4 cellular contexts compared by ENCODE assay signal in the genomic region with DNA sequence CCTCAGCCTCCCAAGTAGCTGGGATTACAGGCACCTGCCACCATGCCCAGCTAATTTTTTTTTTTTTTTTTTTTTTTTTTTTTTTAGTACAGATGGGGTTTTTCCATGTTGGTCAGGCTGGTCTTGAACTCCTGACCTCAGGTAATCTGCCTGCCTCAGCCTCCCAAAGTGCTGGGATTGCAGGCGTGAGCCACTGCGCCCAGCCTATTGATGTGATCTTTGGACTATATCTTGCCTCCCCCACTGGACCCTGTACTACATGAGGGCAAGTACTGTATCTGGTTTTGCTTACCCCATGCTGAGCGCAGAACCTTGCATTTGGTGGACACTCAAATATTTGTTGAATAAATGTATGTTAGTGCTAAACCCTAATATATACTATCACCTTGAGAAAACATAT. TPM values are rescaled to one million over a fixed set of nuclear protein-coding genes. Genes with fewer than 3 reads are reported as not detected.
"Had no signal": no experiment of that assay in that cellular context is flagged by ENCODE, and none has a peak within 500 bp of the region (broad histone marks: within the 10 kb centered on the region; RNA-seq: fewer than 3 reads in every experiment).

No MANE protein-coding gene starts in this region.

RNA-seq across cellular contexts. Expression of gene CRYM, which starts 5.3 kb away (rescaled TPM):
- total RNA-seq: M059J, NCI-H460 had no signal

RNA-seq across cellular contexts. Expression of gene ANKS4B, which starts 39.3 kb away (rescaled TPM):
- total RNA-seq: LHCN-M2, M059J, MCF 10A, NCI-H460 had no signal
